2 cellular contexts compared by ENCODE assay signal in genomic region chr12:127355061-127355820, GRCh38.
TF ChIP-seq lines count a peak whose summit lies in the region.

No MANE protein-coding gene starts in this region.

TF ChIP-seq in GM12878, 131 proteins besides CTCF, POLR2A, EP300 and RAD21 (continued from another document):
- TF ChIP-seq ZNF687 (IDR thresholded peaks at IDR 0.05) (no peak), CREB1 (IDR thresholded peaks at IDR 0.05; ENCODE audit: low read depth) (no peak), IKZF2 (IDR thresholded peaks at IDR 0.05) (no peak), ZZZ3 (IDR thresholded peaks at IDR 0.05; ENCODE audit: control insufficient read depth, insufficient read length, low read depth) (no peak)
- TF ChIP-seq, protein P1, sequence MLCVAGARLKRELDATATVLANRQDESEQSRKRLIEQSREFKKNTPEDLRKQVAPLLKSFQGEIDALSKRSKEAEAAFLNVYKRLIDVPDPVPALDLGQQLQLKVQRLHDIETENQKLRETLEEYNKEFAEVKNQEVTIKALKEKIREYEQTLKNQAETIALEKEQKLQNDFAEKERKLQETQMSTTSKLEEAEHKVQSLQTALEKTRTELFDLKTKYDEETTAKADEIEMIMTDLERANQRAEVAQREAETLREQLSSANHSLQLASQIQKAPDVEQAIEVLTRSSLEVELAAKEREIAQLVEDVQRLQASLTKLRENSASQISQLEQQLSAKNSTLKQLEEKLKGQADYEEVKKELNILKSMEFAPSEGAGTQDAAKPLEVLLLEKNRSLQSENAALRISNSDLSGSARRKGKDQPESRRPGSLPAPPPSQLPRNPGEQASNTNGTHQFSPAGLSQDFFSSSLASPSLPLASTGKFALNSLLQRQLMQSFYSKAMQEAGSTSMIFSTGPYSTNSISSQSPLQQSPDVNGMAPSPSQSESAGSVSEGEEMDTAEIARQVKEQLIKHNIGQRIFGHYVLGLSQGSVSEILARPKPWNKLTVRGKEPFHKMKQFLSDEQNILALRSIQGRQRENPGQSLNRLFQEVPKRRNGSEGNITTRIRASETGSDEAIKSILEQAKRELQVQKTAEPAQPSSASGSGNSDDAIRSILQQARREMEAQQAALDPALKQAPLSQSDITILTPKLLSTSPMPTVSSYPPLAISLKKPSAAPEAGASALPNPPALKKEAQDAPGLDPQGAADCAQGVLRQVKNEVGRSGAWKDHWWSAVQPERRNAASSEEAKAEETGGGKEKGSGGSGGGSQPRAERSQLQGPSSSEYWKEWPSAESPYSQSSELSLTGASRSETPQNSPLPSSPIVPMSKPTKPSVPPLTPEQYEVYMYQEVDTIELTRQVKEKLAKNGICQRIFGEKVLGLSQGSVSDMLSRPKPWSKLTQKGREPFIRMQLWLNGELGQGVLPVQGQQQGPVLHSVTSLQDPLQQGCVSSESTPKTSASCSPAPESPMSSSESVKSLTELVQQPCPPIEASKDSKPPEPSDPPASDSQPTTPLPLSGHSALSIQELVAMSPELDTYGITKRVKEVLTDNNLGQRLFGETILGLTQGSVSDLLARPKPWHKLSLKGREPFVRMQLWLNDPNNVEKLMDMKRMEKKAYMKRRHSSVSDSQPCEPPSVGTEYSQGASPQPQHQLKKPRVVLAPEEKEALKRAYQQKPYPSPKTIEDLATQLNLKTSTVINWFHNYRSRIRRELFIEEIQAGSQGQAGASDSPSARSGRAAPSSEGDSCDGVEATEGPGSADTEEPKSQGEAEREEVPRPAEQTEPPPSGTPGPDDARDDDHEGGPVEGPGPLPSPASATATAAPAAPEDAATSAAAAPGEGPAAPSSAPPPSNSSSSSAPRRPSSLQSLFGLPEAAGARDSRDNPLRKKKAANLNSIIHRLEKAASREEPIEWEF (IDR thresholded peaks at IDR 0.05; ENCODE audit: insufficient replicate concordance, low read depth, low read length): no peak
- TF ChIP-seq, protein P2, sequence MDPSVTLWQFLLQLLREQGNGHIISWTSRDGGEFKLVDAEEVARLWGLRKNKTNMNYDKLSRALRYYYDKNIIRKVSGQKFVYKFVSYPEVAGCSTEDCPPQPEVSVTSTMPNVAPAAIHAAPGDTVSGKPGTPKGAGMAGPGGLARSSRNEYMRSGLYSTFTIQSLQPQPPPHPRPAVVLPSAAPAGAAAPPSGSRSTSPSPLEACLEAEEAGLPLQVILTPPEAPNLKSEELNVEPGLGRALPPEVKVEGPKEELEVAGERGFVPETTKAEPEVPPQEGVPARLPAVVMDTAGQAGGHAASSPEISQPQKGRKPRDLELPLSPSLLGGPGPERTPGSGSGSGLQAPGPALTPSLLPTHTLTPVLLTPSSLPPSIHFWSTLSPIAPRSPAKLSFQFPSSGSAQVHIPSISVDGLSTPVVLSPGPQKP (IDR thresholded peaks at IDR 0.05; ENCODE audit: low read depth, low read length): no peak

TF ChIP-seq in liver, 16 proteins besides CTCF, POLR2A, EP300 and RAD21 (continued from another document):
- TF ChIP-seq, protein P3, sequence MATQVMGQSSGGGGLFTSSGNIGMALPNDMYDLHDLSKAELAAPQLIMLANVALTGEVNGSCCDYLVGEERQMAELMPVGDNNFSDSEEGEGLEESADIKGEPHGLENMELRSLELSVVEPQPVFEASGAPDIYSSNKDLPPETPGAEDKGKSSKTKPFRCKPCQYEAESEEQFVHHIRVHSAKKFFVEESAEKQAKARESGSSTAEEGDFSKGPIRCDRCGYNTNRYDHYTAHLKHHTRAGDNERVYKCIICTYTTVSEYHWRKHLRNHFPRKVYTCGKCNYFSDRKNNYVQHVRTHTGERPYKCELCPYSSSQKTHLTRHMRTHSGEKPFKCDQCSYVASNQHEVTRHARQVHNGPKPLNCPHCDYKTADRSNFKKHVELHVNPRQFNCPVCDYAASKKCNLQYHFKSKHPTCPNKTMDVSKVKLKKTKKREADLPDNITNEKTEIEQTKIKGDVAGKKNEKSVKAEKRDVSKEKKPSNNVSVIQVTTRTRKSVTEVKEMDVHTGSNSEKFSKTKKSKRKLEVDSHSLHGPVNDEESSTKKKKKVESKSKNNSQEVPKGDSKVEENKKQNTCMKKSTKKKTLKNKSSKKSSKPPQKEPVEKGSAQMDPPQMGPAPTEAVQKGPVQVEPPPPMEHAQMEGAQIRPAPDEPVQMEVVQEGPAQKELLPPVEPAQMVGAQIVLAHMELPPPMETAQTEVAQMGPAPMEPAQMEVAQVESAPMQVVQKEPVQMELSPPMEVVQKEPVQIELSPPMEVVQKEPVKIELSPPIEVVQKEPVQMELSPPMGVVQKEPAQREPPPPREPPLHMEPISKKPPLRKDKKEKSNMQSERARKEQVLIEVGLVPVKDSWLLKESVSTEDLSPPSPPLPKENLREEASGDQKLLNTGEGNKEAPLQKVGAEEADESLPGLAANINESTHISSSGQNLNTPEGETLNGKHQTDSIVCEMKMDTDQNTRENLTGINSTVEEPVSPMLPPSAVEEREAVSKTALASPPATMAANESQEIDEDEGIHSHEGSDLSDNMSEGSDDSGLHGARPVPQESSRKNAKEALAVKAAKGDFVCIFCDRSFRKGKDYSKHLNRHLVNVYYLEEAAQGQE (IDR thresholded peaks at IDR 0.05): no peak
- TF ChIP-seq NR2F2 (IDR thresholded peaks at IDR 0.05) (no peak), EGR1 (IDR thresholded peaks at IDR 0.05; ENCODE audit: low read depth in 2 of 2) (no peak), TAF1 (conservative IDR thresholded peaks at IDR 0.05) (no peak), HNF4A (conservative IDR thresholded peaks at IDR 0.05) (no peak), RXRA (IDR thresholded peaks at IDR 0.05) (no peak), YY1 (IDR thresholded peaks at IDR 0.05) (no peak)
- TF ChIP-seq, protein P4, sequence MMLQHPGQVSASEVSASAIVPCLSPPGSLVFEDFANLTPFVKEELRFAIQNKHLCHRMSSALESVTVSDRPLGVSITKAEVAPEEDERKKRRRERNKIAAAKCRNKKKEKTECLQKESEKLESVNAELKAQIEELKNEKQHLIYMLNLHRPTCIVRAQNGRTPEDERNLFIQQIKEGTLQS (IDR thresholded peaks at IDR 0.05): no peak
